Comparison of ENCODE assay signal across 11 cellular contexts in the genomic region with DNA sequence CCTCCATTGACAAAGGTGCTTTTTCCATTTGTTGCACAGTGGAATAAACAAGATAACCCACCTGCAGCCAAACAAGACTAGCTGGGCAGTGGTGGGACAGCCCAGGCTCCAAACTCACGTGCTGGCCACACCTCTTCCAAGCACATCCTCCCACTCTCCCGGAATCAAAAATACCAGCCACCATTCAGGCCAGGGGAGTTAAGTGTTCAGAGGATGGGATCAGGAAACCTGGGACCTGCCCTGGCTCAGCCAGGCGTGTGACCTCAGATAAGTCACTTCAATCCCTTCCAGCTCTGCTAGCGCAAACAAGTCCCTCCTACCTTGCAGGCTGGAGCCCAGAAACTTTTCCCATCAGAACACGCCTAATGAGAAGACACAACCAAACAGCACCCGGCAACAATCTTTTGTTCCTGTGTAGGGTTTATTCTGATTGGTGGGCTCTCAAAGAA. TPM values are rescaled to one million over a fixed set of nuclear protein-coding genes. Genes with fewer than 3 reads are reported as not detected.
DNase-seq lines count a peak whose midpoint lies in the region; ATAC-seq, FAIRE-seq and TF ChIP-seq lines count a peak whose summit lies in the region.
"Had no signal": no experiment of that assay in that cellular context is flagged by ENCODE, and none has a peak within 500 bp of the region (broad histone marks: within the 10 kb centered on the region; RNA-seq: fewer than 3 reads in every experiment).

No MANE protein-coding gene starts in this region.

- no peak overlapping the region for H2AFZ ChIP-seq in mammary epithelial cell (ENCODE audit: low read depth, low read length)
- H2AFZ ChIP-seq in keratinocyte (ENCODE audit: control insufficient read depth, low read length) = no peak overlapping the region

- H4K20me1 ChIP-seq in mammary epithelial cell (ENCODE audit: insufficient read depth, low read length) = peaks cover 32% of the 10 kb centered on the region
- H4K20me1 ChIP-seq in keratinocyte (ENCODE audit: control insufficient read depth, extremely low read depth, insufficient read depth, low read length) = peaks cover 69% of the 10 kb centered on the region

- CTCF ChIA-PET in mammary epithelial cell (lab: Charles Lee; ENCODE audit: low non-redundant PET) = interaction anchor here (0.6 kb wide), 1 partner anchor 154 kb away, joined by 4 read pairs; no protein-coding TSS in a partner anchor

- no peak for TF ChIP-seq CTCF in mammary epithelial cell (conservative IDR thresholded peaks at IDR 0.05 in 1 of 2, IDR thresholded peaks at IDR 0.05 in 1 of 2; ENCODE audit: extremely low read depth in 1 of 2, insufficient read depth in 1 of 2, low read depth in 1 of 2, low read length in 2 of 2)
- no peak for TF ChIP-seq CTCF in keratinocyte (optimal IDR thresholded peaks at IDR 0.05 in 1 of 3, IDR thresholded peaks at IDR 0.05 in 1 of 3, conservative IDR thresholded peaks at IDR 0.05 in 1 of 3; ENCODE audit: extremely low read depth in 1 of 3, insufficient read depth in 2 of 3, low read length in 3 of 3)

- intact Hi-C loops in mammary epithelial cell (cut with micrococcal nuclease) = no loop called here

- H3K9me3 ChIP-seq in mammary epithelial cell (replicated peaks; ENCODE audit: insufficient read depth, low read length) = no peaks in the 10 kb centered on the region
- H3K9me3 ChIP-seq in keratinocyte (ENCODE audit: control insufficient read depth, low read depth, low read length) = no peaks in the 10 kb centered on the region

- no peak overlapping the region for H3K9ac ChIP-seq in mammary epithelial cell (ENCODE audit: insufficient read depth, low read length)
- peak overlapping the region; percentile 8 for H3K9ac ChIP-seq in keratinocyte (ENCODE audit: control insufficient read depth, extremely low read depth, insufficient read depth, low read length)
- H3K9ac ChIP-seq in rectal smooth muscle tissue (ENCODE audit: low read length) = no peak overlapping the region

- peaks cover 35% of the 10 kb centered on the region for H3K9me1 ChIP-seq in keratinocyte (ENCODE audit: control insufficient read depth, extremely low read depth, insufficient read depth, low read length)

- dilution Hi-C loops in mammary epithelial cell (cut with HindIII; ENCODE audit: low sequenced_read_pairs) (no loop called here), keratinocyte (cut with MboI; ENCODE audit: extremely low pct_ligation_motif_present, low sequenced_read_pairs) (no loop called here)

- H3K4me1 ChIP-seq in mammary epithelial cell (ENCODE audit: insufficient read depth, low read length) = peaks cover 90% of the 10 kb centered on the region
- peaks cover 75% of the 10 kb centered on the region for H3K4me1 ChIP-seq in keratinocyte (ENCODE audit: control insufficient read depth, extremely low read depth, insufficient read depth, low read length)
- H3K4me1 ChIP-seq in rectal smooth muscle tissue (ENCODE audit: control insufficient read depth, insufficient read depth, low read length) = peaks cover 79% of the 10 kb centered on the region

- H3K27me3 ChIP-seq in mammary epithelial cell (ENCODE audit: insufficient read depth, low read length) = no peaks in the 10 kb centered on the region
- no peaks in the 10 kb centered on the region for H3K27me3 ChIP-seq in keratinocyte (ENCODE audit: control insufficient read depth, extremely low read depth, insufficient read depth, low read length)
- H3K27me3 ChIP-seq in rectal smooth muscle tissue (ENCODE audit: control insufficient read depth, insufficient read depth, low read length) = no peaks in the 10 kb centered on the region

- in situ Hi-C loops in Caki2 (cut with HindIII; ENCODE audit: low pct_unique_long_range_greater_than_20kb, low sequenced_read_pairs) (no loop called here), mammary epithelial cell (cut with MboI; ENCODE audit: low sequenced_read_pairs in 2 of 2) (no loop called here)

- WGBS in mammary epithelial cell (ENCODE audit: low coverage, missing lambda C conversion rate) = 23% methylated on average over 6 of the region's 6 CpGs

- ATAC-seq in HG02981 (IDR thresholded peaks at IDR 0.05; ENCODE audit: unreplicated experiment) (no peak), HG02610 (IDR thresholded peaks at IDR 0.05; ENCODE audit: unreplicated experiment) (no peak)

- FAIRE-seq in keratinocyte (lab: Jason Lieb, UNC) = peak; percentile 13

- DNase-seq in Caki2 (ENCODE audit: low read depth) = peak; percentile 25
- peak; percentile 42 for DNase-seq in mammary epithelial cell
- DNase-seq in keratinocyte (ENCODE audit: low read depth, low spot score) = no peak
- no peak for DNase-seq in MV-4-11 (lab: John Stamatoyannopoulos, UW)
- DNase-seq in NCI-H526 (lab: John Stamatoyannopoulos, UW) = no peak
- DNase-seq: activated CD4-positive, alpha-beta T cell treated with anti-CD3 and anti-CD28 coated beads, Interleukin-2, amount 50 U/mL, for 4 hours; amniotic stem cell; COR-L47 had no signal

- H3K79me2 ChIP-seq in mammary epithelial cell (ENCODE audit: insufficient read depth, low read length) = peaks cover 99% of the 10 kb centered on the region
- H3K79me2 ChIP-seq in keratinocyte (ENCODE audit: control insufficient read depth, insufficient read depth, low read length) = peaks cover 100% of the 10 kb centered on the region

- no TSS peak for BruUV-seq in mammary epithelial cell (replicated peaks; lab: Mats Ljungman, UMichigan)

- peaks cover 7% of the 10 kb centered on the region for H3K36me3 ChIP-seq in mammary epithelial cell (ENCODE audit: insufficient read depth, low read length)
- peaks cover 11 to 49% of the 10 kb centered on the region in 2 experiments for H3K36me3 ChIP-seq in keratinocyte (ENCODE audit: control insufficient read depth in 2 of 2, extremely low read depth in 1 of 2, insufficient read depth in 2 of 2, low read length in 2 of 2)
- peaks cover 3% of the 10 kb centered on the region for H3K36me3 ChIP-seq in rectal smooth muscle tissue (ENCODE audit: control insufficient read depth, insufficient read depth, low read length)

- H3K4me2 ChIP-seq in mammary epithelial cell (ENCODE audit: insufficient read depth, low read depth, low read length) = no peak overlapping the region
- H3K4me2 ChIP-seq in keratinocyte (ENCODE audit: control insufficient read depth, extremely low read depth, insufficient read depth, low read depth, low read length) = peak overlapping the region; percentile 3

- H3K27ac ChIP-seq in mammary epithelial cell (ENCODE audit: insufficient read depth, low read depth, low read length) (peak overlapping the region; percentile 6), keratinocyte (ENCODE audit: control insufficient read depth, insufficient read depth, low read length) (peak overlapping the region; percentile 28), rectal smooth muscle tissue (ENCODE audit: low read depth, low read length) (peak overlapping the region; percentile 97)

- H3K4me3 ChIP-seq in mammary epithelial cell (replicated peaks in 1 of 3; ENCODE audit: insufficient read depth in 1 of 3, low read depth in 2 of 3, low read length in 3 of 3) = no peak overlapping the region
- no peak overlapping the region for H3K4me3 ChIP-seq in keratinocyte (ENCODE audit: control insufficient read depth in 2 of 3, extremely low read depth in 1 of 3, insufficient read depth in 2 of 3, low read depth in 1 of 3, low read length in 3 of 3)
- H3K4me3 ChIP-seq in rectal smooth muscle tissue (ENCODE audit: low read length) = peak overlapping the region; percentile 38

RNA-seq across cellular contexts. Expression of a gene that starts 43.3 kb away (rescaled TPM):
- 53.5 and 57.0 TPM in 2 replicates for total RNA-seq in Caki2 (2014; rRNA removed; shearing (Covaris generic); ENCODE audit: low replicate concordance)
- total RNA-seq in mammary epithelial cell = 1,000 to 10,000 TPM in 1 of 2 donors, 100 to 1,000 TPM in 1; 841 to 1,322 TPM
- polyA plus RNA-seq in mammary epithelial cell (813 TPM), keratinocyte (394 to 1,027 TPM (median 558 TPM) in 3 replicates)
- polyA minus RNA-seq in mammary epithelial cell (1,325 TPM), keratinocyte (613 to 2,215 TPM (median 836 TPM) in 3 replicates)
- polyA plus RNA-seq in keratinocyte (2011; ENCODE audit: low read depth) = 195 TPM
- polyA plus RNA-seq in keratinocyte (2011; cell fraction: cytosol; rRNA removed) = 508 and 647 TPM in 2 replicates
- polyA plus RNA-seq in keratinocyte (2011; cell fraction: nucleus; rRNA removed) = 807 and 940 TPM in 2 replicates
- polyA plus RNA-seq in keratinocyte (2012; ENCODE audit: low replicate concordance) = 200 and 858 TPM in 2 replicates
- polyA minus RNA-seq in keratinocyte (2011; cell fraction: cytosol; rRNA and poly(A)+ RNA removed) = 1,064 TPM
- 724 and 945 TPM in 2 replicates for polyA minus RNA-seq in keratinocyte (2011; cell fraction: nucleus; rRNA and poly(A)+ RNA removed)

Comparison
In these comparisons a context has a peak if more than half of its experiments do, and no peak if none do; other contexts are left out.
1. DNase-seq: peak in Caki2 (single experiment) and mammary epithelial cell (single experiment); none in keratinocyte (single experiment), MV-4-11 (single experiment) and NCI-H526 (0 of 2).
2. H3K27ac ChIP-seq: peak in every context shown above with its lines; median percentile 97 in rectal smooth muscle tissue; 28 in keratinocyte; 6 in mammary epithelial cell.
3. RNA of a gene that starts 43.3 kb away (total RNA-seq): 841 to 1,322 TPM in mammary epithelial cell; 53.5 to 57.0 TPM in Caki2; every median in the first group is over 10 times any median in the second.